27 cellular contexts compared by ENCODE assay signal in the genomic region with DNA sequence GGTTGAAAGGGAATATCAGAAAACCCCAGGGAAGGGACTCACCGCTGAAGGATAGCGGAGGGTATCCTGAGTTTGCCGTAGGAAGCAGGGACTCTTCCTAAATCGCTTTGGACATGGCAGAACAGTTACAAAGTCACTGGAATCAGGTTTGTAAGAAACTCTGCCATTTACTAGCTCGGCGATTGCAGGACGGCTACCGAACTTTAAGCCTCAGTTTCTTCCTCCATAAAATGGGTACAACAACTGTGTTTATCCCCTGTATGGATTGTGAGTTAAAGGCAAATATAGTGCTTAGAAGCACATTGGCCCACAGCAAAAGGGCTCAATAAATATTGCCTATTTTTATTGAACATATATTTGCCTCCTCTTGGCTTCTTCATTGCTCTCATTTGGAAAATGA.
"Had no signal": no experiment of that assay in that cellular context is flagged by ENCODE, and none has a peak within 500 bp of the region (broad histone marks: within the 10 kb centered on the region; RNA-seq: fewer than 3 reads in every experiment).

No MANE protein-coding gene starts in this region.

- H3K27me3 ChIP-seq: breast epithelium had no signal

- H3K4me1 ChIP-seq: breast epithelium had no signal

- H3K36me3 ChIP-seq: breast epithelium, WERI-Rb-1 had no signal

- H3K4me3 ChIP-seq: breast epithelium had no signal

- ATAC-seq: activated CD8-positive, alpha-beta memory T cell treated with anti-CD3 and anti-CD28 coated beads, Interleukin-2, amount 10 ng/mL, durations not matched to agents 7 days and 5 days; activated T-cell treated with anti-CD3 and anti-CD28 coated beads, Interleukin-2, amount 50 U/mL, for 72 hours; activated T-helper 17 cell treated with anti-CD3 and anti-CD28 coated beads, Interleukin-2, amount 50 U/mL, for 72 hours had no signal

- H3K27ac ChIP-seq: WERI-Rb-1 had no signal

- H3K9me3 ChIP-seq: breast epithelium had no signal

- DNase-seq: activated CD4-positive, alpha-beta memory T cell treated with anti-CD3 and anti-CD28 coated beads, Interleukin-2, amount 10 ng/mL, durations not matched to agents 7 days and 5 days; activated CD4-positive, alpha-beta T cell treated with anti-CD3 and anti-CD28 coated beads for 1 hour; activated CD4-positive, alpha-beta T cell treated with anti-CD3 and anti-CD28 coated beads for 48 hours; activated CD4-positive, CD25-positive, alpha-beta regulatory T cell; activated CD8-positive, alpha-beta memory T cell treated with anti-CD3 and anti-CD28 coated beads for 24 hours; activated CD8-positive, alpha-beta memory T cell treated with anti-CD3 and anti-CD28 coated beads, Interleukin-2, amount 10 ng/mL, durations not matched to agents 7 days and 5 days; activated CD8-positive, alpha-beta memory T cell treated with anti-CD3 and anti-CD28 coated beads, Interleukin-2, amount 50 U/mL, for 48 hours; activated effector memory CD4-positive, alpha-beta T cell treated with anti-CD3 and anti-CD28 coated beads, Interleukin-2, amount 50 U/mL, for 16 hours; activated naive CD4-positive, alpha-beta T cell; activated naive CD4-positive, alpha-beta T cell treated with anti-CD3 and anti-CD28 coated beads, Interleukin-2, amount 50 U/mL, for 16 hours; activated naive CD8-positive, alpha-beta T cell treated with anti-CD3 and anti-CD28 coated beads for 36 hours; activated T-cell treated with anti-CD3 and anti-CD28 coated beads, Interleukin-2, amount 50 U/mL, for 1 hour; activated T-cell treated with anti-CD3 and anti-CD28 coated beads, Interleukin-2, amount 50 U/mL, for 72 hours; amniotic stem cell; NCI-H1417 treated with DMSO at 0.1 percent for 48 hours; NCI-H187 treated with DMSO at 0.1 percent for 48 hours; NCI-H2171 treated with DMSO at 0.1 percent for 48 hours; NCI-H446; NCI-H526 treated with DMSO at 0.1 percent for 48 hours; NCI-H774; SW 1271; T-helper 1 cell; T-helper 2 cell; T-helper 9 cell; WERI-Rb-1 had no signal
